12 cellular contexts compared by ENCODE assay signal in genomic region chr2:182593394-182593707, GRCh38.
A peak's percentile ranks its signal among the peaks of the same experiment; 100 is the strongest.
DNase-seq lines count a peak whose midpoint lies in the region; FAIRE-seq and TF ChIP-seq lines count a peak whose summit lies in the region.
"Had no signal": no experiment of that assay in that cellular context is flagged by ENCODE, and none has a peak within 500 bp of the region (broad histone marks: within the 10 kb centered on the region; RNA-seq: fewer than 3 reads in every experiment).

No MANE protein-coding gene starts in this region.

- H3K4me3 ChIP-seq in stomach (no peak overlapping the region), neural progenitor cell (no peak overlapping the region)

- no peaks in the 10 kb centered on the region for H3K27me3 Mint-ChIP-seq in neural progenitor cell (ENCODE audit: insufficient read depth, low read depth)

- no peaks in the 10 kb centered on the region for H3K9me3 Mint-ChIP-seq in neural progenitor cell
- H3K9me3 Mint-ChIP-seq: activated T-helper 1 cell treated with anti-CD3 and anti-CD28 coated beads, Interleukin-12 subunit alpha, Interleukin-12 subunit beta, Interleukin-2, Interleukin-4 antibody, amounts not matched to agents 30 ng/mL and 10 ng/mL and 1 ng/mL, durations not matched to agents 14 hours and 24 hours and 36 hours; effector memory CD8-positive, alpha-beta T cell; IgD-negative memory B cell had no signal

- no peaks in the 10 kb centered on the region for H3K4me1 ChIP-seq in stomach
- H3K4me1 ChIP-seq in neural progenitor cell, result peaks cover 25% of the 10 kb centered on the region

- H3K36me3 ChIP-seq in stomach (no peaks in the 10 kb centered on the region), neural progenitor cell (no peaks in the 10 kb centered on the region)

- H3K27ac ChIP-seq in stomach (no peak overlapping the region), neural progenitor cell (no peak overlapping the region)

- no peak overlapping the region for H2AFZ ChIP-seq in neural progenitor cell (replicated peaks)

- no peaks in the 10 kb centered on the region for H4K20me1 ChIP-seq in neural progenitor cell (ENCODE audit: low read depth)

- H3K9me3 ChIP-seq in stomach (no peaks in the 10 kb centered on the region), neural progenitor cell (ENCODE audit: low read depth) (no peaks in the 10 kb centered on the region)

- no peak for TF ChIP-seq CTCF in stomach (IDR thresholded peaks at IDR 0.05)
- no peak for TF ChIP-seq CTCF in neural progenitor cell (IDR thresholded peaks at IDR 0.05)

- H3K4me1 Mint-ChIP-seq in neural progenitor cell, result peaks cover 27% of the 10 kb centered on the region
- H3K4me1 Mint-ChIP-seq: IgD-negative memory B cell had no signal

- DNase-seq in EL (peak; percentile 82), NCI-H524 treated with DMSO at 0.1 percent for 48 hours (lab: John Stamatoyannopoulos, UW) (peak; percentile 56), dermis blood vessel endothelial cell (peak; percentile 4), non-pigmented ciliary epithelial cell (ENCODE audit: low read depth) (peak; percentile 60), stomach (no peak), neural progenitor cell (ENCODE audit: low spot score) (no peak), GM12891 (ENCODE audit: insufficient read length, low spot score) (no peak), DMS79 (lab: John Stamatoyannopoulos, UW) (no peak)
- DNase-seq: effector memory CD8-positive, alpha-beta T cell; NCI-H526 had no signal

- H3F3A ChIP-seq in neural progenitor cell (ENCODE audit: low read depth), result no peaks in the 10 kb centered on the region

- TF ChIP-seq EP300 in stomach (IDR thresholded peaks at IDR 0.05), result no peak

- TF ChIP-seq POLR2A in stomach (IDR thresholded peaks at IDR 0.05) (no peak), GM12891 (IDR thresholded peaks at IDR 0.05; ENCODE audit: low read depth, low read length) (no peak)

- no peaks in the 10 kb centered on the region for H3K36me3 Mint-ChIP-seq in neural progenitor cell
- H3K36me3 Mint-ChIP-seq: IgD-negative memory B cell had no signal

- H3K4me3 Mint-ChIP-seq in neural progenitor cell, result no peak overlapping the region
- H3K4me3 Mint-ChIP-seq: activated T-helper 1 cell treated with anti-CD3 and anti-CD28 coated beads, Interleukin-12 subunit alpha, Interleukin-12 subunit beta, Interleukin-2, Interleukin-4 antibody, amounts not matched to agents 30 ng/mL and 10 ng/mL and 1 ng/mL, durations not matched to agents 14 hours and 24 hours and 36 hours; effector memory CD8-positive, alpha-beta T cell; IgD-negative memory B cell had no signal

- H3K4me2 ChIP-seq in neural progenitor cell, result no peak overlapping the region

- H3K27me3 ChIP-seq in stomach (no peaks in the 10 kb centered on the region), neural progenitor cell (no peaks in the 10 kb centered on the region)

- no peak overlapping the region for H3K27ac Mint-ChIP-seq in neural progenitor cell
- H3K27ac Mint-ChIP-seq: activated T-helper 1 cell treated with anti-CD3 and anti-CD28 coated beads, Interleukin-12 subunit alpha, Interleukin-12 subunit beta, Interleukin-2, Interleukin-4 antibody, amounts not matched to agents 30 ng/mL and 10 ng/mL and 1 ng/mL, durations not matched to agents 14 hours and 24 hours and 36 hours; effector memory CD8-positive, alpha-beta T cell; IgD-negative memory B cell had no signal

- H3K9ac ChIP-seq in neural progenitor cell, result no peak overlapping the region

- H3K79me2 ChIP-seq in neural progenitor cell (ENCODE audit: low read depth), result no peaks in the 10 kb centered on the region

- no peak for FAIRE-seq in GM12891 (lab: Jason Lieb, UNC)

- intact Hi-C loops in stomach (cut with DNase I; ENCODE audit: low total_unique reads), result no loop called here

- WGBS in stomach, 5 donors, result 32 to 50% (median 45%) methylated on average over 2 of the region's 2 CpGs

TF ChIP-seq in GM12891, 5 proteins besides CTCF, POLR2A, EP300 and RAD21:
- no peak for TF ChIP-seq TAF1 (IDR thresholded peaks at IDR 0.05; ENCODE audit: low read depth, low read length)
- no peak for TF ChIP-seq SPI1 (IDR thresholded peaks at IDR 0.05; ENCODE audit: low read depth, low read length)
- TF ChIP-seq POU2F2 (IDR thresholded peaks at IDR 0.05; ENCODE audit: low read depth, low read length), result no peak
- TF ChIP-seq POLR2AphosphoS5 (IDR thresholded peaks at IDR 0.05; ENCODE audit: low read depth, low read length), result no peak
- no peak for TF ChIP-seq PAX5 (IDR thresholded peaks at IDR 0.05; ENCODE audit: insufficient read depth, low read length, severe bottlenecking)
TF ChIP-seq in GM12891: peak in this region for 0.

Comparison
In these comparisons a context has a peak if more than half of its experiments do, and no peak if none do; other contexts are left out.
1. DNase-seq: peak in EL (single experiment), NCI-H524 treated with DMSO at 0.1 percent for 48 hours (single experiment), dermis blood vessel endothelial cell (single experiment) and non-pigmented ciliary epithelial cell (single experiment); none in stomach (single experiment), neural progenitor cell (single experiment), GM12891 (single experiment) and DMS79 (single experiment).